ENCODE assay signal across 8 cellular contexts in genomic region chr9:136881691-136882108, GRCh38. TPM values are rescaled to one million over a fixed set of nuclear protein-coding genes. Genes with fewer than 3 reads are reported as not detected.
DNase-seq lines count a peak whose midpoint lies in the region; ATAC-seq and TF ChIP-seq lines count a peak whose summit lies in the region.

No MANE protein-coding gene starts in this region.

- TF ChIP-seq POLR2A in gastrocnemius medialis (IDR thresholded peaks at IDR 0.05): no peak

- peak overlapping the region; percentile 79 to 92 (median 87) for H3K4me3 Mint-ChIP-seq in IgD-negative memory B cell
- peak overlapping the region; percentile 77 for H3K4me3 Mint-ChIP-seq in activated T-helper 2 cell treated with anti-CD3 and anti-CD28 coated beads, Interferon-gamma antibody, Interleukin-2, Interleukin-4, amounts not matched to agents 10 μg/mL and 5 μg/mL and 100 μg/mL, durations not matched to agents 14 hours and 24 hours and 36 hours (ENCODE audit: low read depth)
- H3K4me3 Mint-ChIP-seq in memory B cell: peak overlapping the region; percentile 86
- H3K4me3 Mint-ChIP-seq in type B pancreatic cell: no peak overlapping the region

- H3K27me3 ChIP-seq in gastrocnemius medialis: no peaks in the 10 kb centered on the region

- ATAC-seq in memory B cell (ENCODE audit: low read depth) (no peak), gastrocnemius medialis (no peak), HG02678 (IDR thresholded peaks at IDR 0.05; ENCODE audit: unreplicated experiment) (no peak)

- H3K36me3 ChIP-seq in gastrocnemius medialis: no peaks in the 10 kb centered on the region

- peaks cover 0 to 4% of the 10 kb centered on the region in 2 donors for H3K4me1 ChIP-seq in gastrocnemius medialis

- H3K27me3 Mint-ChIP-seq in IgD-negative memory B cell (no peaks in the 10 kb centered on the region), memory B cell (no peaks in the 10 kb centered on the region), type B pancreatic cell (no peaks in the 10 kb centered on the region)
- H3K27me3 Mint-ChIP-seq in activated T-helper 2 cell treated with anti-CD3 and anti-CD28 coated beads, Interferon-gamma antibody, Interleukin-2, Interleukin-4, amounts not matched to agents 10 μg/mL and 5 μg/mL and 100 μg/mL, durations not matched to agents 14 hours and 24 hours and 36 hours (ENCODE audit: low read depth): no peaks in the 10 kb centered on the region

- peak; percentile 63 for DNase-seq in Daoy (ENCODE audit: low read depth)
- peak; percentile 63 for DNase-seq in activated T-helper 2 cell treated with anti-CD3 and anti-CD28 coated beads, Interferon-gamma antibody, Interleukin-2, Interleukin-4, amounts not matched to agents 10 μg/mL and 5 μg/mL and 100 μg/mL, durations not matched to agents 14 hours and 24 hours and 36 hours (ENCODE audit: low spot score)
- DNase-seq in memory B cell (ENCODE audit: low spot score in 2 of 2): no peak
- DNase-seq in type B pancreatic cell (ENCODE audit: extremely low spot score, unreplicated experiment): no peak
- no peak for DNase-seq in gastrocnemius medialis
- no peak for DNase-seq in SKM-1 treated with dmso at 0.1 percent for 144 hours (lab: John Stamatoyannopoulos, UW; ENCODE audit: unreplicated experiment)

- H3K9me3 Mint-ChIP-seq in IgD-negative memory B cell (no peaks in the 10 kb centered on the region), memory B cell (no peaks in the 10 kb centered on the region), type B pancreatic cell (no peaks in the 10 kb centered on the region)
- H3K9me3 Mint-ChIP-seq in activated T-helper 2 cell treated with anti-CD3 and anti-CD28 coated beads, Interferon-gamma antibody, Interleukin-2, Interleukin-4, amounts not matched to agents 10 μg/mL and 5 μg/mL and 100 μg/mL, durations not matched to agents 14 hours and 24 hours and 36 hours: no peaks in the 10 kb centered on the region

- H3K4me3 ChIP-seq in gastrocnemius medialis: no peak overlapping the region

- in situ Hi-C loops in gastrocnemius medialis (cut with MboI; ENCODE audit: low sequenced_read_pairs in 4 of 4): no loop called here

- H3K27ac ChIP-seq in gastrocnemius medialis: peak overlapping the region in 1 of 4 donors; percentile 20

- TF ChIP-seq CTCF in type B pancreatic cell (conservative IDR thresholded peaks at IDR 0.05) (no peak), gastrocnemius medialis (IDR thresholded peaks at IDR 0.05 in 4 of 5, conservative IDR thresholded peaks at IDR 0.05 in 1 of 5) (no peak)

- H3K9me3 ChIP-seq in gastrocnemius medialis: no peaks in the 10 kb centered on the region

- H3K4me1 Mint-ChIP-seq in IgD-negative memory B cell (peaks cover 6 to 17% (median 14%) of the 10 kb centered on the region in 3 donors), memory B cell (peaks cover 12% of the 10 kb centered on the region), type B pancreatic cell (ENCODE audit: unreplicated experiment) (no peaks in the 10 kb centered on the region)
- H3K4me1 Mint-ChIP-seq in activated T-helper 2 cell treated with anti-CD3 and anti-CD28 coated beads, Interferon-gamma antibody, Interleukin-2, Interleukin-4, amounts not matched to agents 10 μg/mL and 5 μg/mL and 100 μg/mL, durations not matched to agents 14 hours and 24 hours and 36 hours (ENCODE audit: low read depth): peaks cover 27% of the 10 kb centered on the region

- H3K36me3 Mint-ChIP-seq in IgD-negative memory B cell (no peaks in the 10 kb centered on the region), memory B cell (no peaks in the 10 kb centered on the region), type B pancreatic cell (no peaks in the 10 kb centered on the region)
- peaks cover 14% of the 10 kb centered on the region for H3K36me3 Mint-ChIP-seq in activated T-helper 2 cell treated with anti-CD3 and anti-CD28 coated beads, Interferon-gamma antibody, Interleukin-2, Interleukin-4, amounts not matched to agents 10 μg/mL and 5 μg/mL and 100 μg/mL, durations not matched to agents 14 hours and 24 hours and 36 hours (ENCODE audit: low read depth)

- intact Hi-C loops in activated T-helper 2 cell treated with anti-CD3 and anti-CD28 coated beads, Interferon-gamma antibody, Interleukin-2, Interleukin-4, amounts not matched to agents 10 μg/mL and 5 μg/mL and 100 μg/mL, durations not matched to agents 14 hours and 24 hours and 36 hours (cut with micrococcal nuclease): loop anchor here (1.0 kb wide), 2 partner anchors 15 to 21 kb away; partner anchors contain the start of gene EDF1
- intact Hi-C loops in gastrocnemius medialis (cut with DNase I; ENCODE audit: low total_unique reads): no loop called here

- peak overlapping the region; percentile 16 to 95 (median 92) for H3K27ac Mint-ChIP-seq in IgD-negative memory B cell
- peak overlapping the region; percentile 94 for H3K27ac Mint-ChIP-seq in activated T-helper 2 cell treated with anti-CD3 and anti-CD28 coated beads, Interferon-gamma antibody, Interleukin-2, Interleukin-4, amounts not matched to agents 10 μg/mL and 5 μg/mL and 100 μg/mL, durations not matched to agents 14 hours and 24 hours and 36 hours
- H3K27ac Mint-ChIP-seq in memory B cell: peak overlapping the region; percentile 90
- peak overlapping the region; percentile 41 for H3K27ac Mint-ChIP-seq in type B pancreatic cell

RNA-seq across cellular contexts. Expression of gene TRAF2, which starts 4.6 kb away (rescaled TPM):
- total RNA-seq in Daoy (2014; rRNA removed; shearing (Covaris generic)): 25.4 and 34.6 TPM in 2 replicates
- polyA plus RNA-seq in IgD-negative memory B cell: 42.8 TPM
- 59.5 and 60.4 TPM in 2 replicates for total RNA-seq in activated T-helper 2 cell treated with anti-CD3 and anti-CD28 coated beads, Interferon-gamma antibody, Interleukin-2, Interleukin-4, amounts not matched to agents 10 μg/mL and 5 μg/mL and 100 μg/mL, durations not matched to agents 14 hours and 24 hours and 36 hours
- 19.4 and 22.3 TPM in 2 replicates for total RNA-seq in type B pancreatic cell (ENCODE audit: low replicate concordance)
- total RNA-seq in gastrocnemius medialis: 1 to 10 TPM; 3.5 to 6.6 (median 4.8) TPM

RNA-seq across cellular contexts. Expression of gene EDF1, which starts 15.6 kb away (rescaled TPM):
- 379 and 424 TPM in 2 replicates for total RNA-seq in Daoy (2014; rRNA removed; shearing (Covaris generic))
- 378 TPM for polyA plus RNA-seq in IgD-negative memory B cell
- 381 and 410 TPM in 2 replicates for total RNA-seq in activated T-helper 2 cell treated with anti-CD3 and anti-CD28 coated beads, Interferon-gamma antibody, Interleukin-2, Interleukin-4, amounts not matched to agents 10 μg/mL and 5 μg/mL and 100 μg/mL, durations not matched to agents 14 hours and 24 hours and 36 hours
- total RNA-seq in type B pancreatic cell (ENCODE audit: low replicate concordance) (324 and 342 TPM in 2 replicates), gastrocnemius medialis (100 to 1,000 TPM; 285 to 440 (median 334) TPM)

RNA-seq across cellular contexts. Expression of gene MAMDC4, which starts 29.6 kb away (rescaled TPM):
- 2.1 and 6.1 TPM in 2 replicates for total RNA-seq in Daoy (2014; rRNA removed; shearing (Covaris generic))
- polyA plus RNA-seq in IgD-negative memory B cell: 0.11 TPM
- 19.0 and 21.0 TPM in 2 replicates for total RNA-seq in activated T-helper 2 cell treated with anti-CD3 and anti-CD28 coated beads, Interferon-gamma antibody, Interleukin-2, Interleukin-4, amounts not matched to agents 10 μg/mL and 5 μg/mL and 100 μg/mL, durations not matched to agents 14 hours and 24 hours and 36 hours
- total RNA-seq in type B pancreatic cell (ENCODE audit: low replicate concordance) (18.4 and 29.1 TPM in 2 replicates), gastrocnemius medialis (1 to 10 TPM in 3 of 4 donors, under 1 TPM in 1; 0.95 to 2.3 (median 1.7) TPM)

RNA-seq across cellular contexts. Expression of gene PHPT1, which starts 32.5 kb away (rescaled TPM):
- 67.5 and 92.7 TPM in 2 replicates for total RNA-seq in Daoy (2014; rRNA removed; shearing (Covaris generic))
- 91.6 TPM for polyA plus RNA-seq in IgD-negative memory B cell
- 127 and 133 TPM in 2 replicates for total RNA-seq in activated T-helper 2 cell treated with anti-CD3 and anti-CD28 coated beads, Interferon-gamma antibody, Interleukin-2, Interleukin-4, amounts not matched to agents 10 μg/mL and 5 μg/mL and 100 μg/mL, durations not matched to agents 14 hours and 24 hours and 36 hours
- 176 and 199 TPM in 2 replicates for total RNA-seq in type B pancreatic cell (ENCODE audit: low replicate concordance)
- 100 to 1,000 TPM in 3 of 4 donors, 10 to 100 TPM in 1; 98.8 to 204 (median 152) TPM for total RNA-seq in gastrocnemius medialis

RNA-seq across cellular contexts. Expression of gene AJM1, which starts 39.4 kb away (rescaled TPM):
- total RNA-seq in Daoy (2014; rRNA removed; shearing (Covaris generic)): 0.18 and 0.74 TPM in 2 replicates
- polyA plus RNA-seq in IgD-negative memory B cell: 0.10 TPM
- total RNA-seq in activated T-helper 2 cell treated with anti-CD3 and anti-CD28 coated beads, Interferon-gamma antibody, Interleukin-2, Interleukin-4, amounts not matched to agents 10 μg/mL and 5 μg/mL and 100 μg/mL, durations not matched to agents 14 hours and 24 hours and 36 hours: 5.0 and 5.1 TPM in 2 replicates
- total RNA-seq in type B pancreatic cell (ENCODE audit: low replicate concordance): 3.2 and 3.6 TPM in 2 replicates
- total RNA-seq in gastrocnemius medialis: 1 to 10 TPM; 1.3 to 2.1 (median 1.6) TPM

Comparison
In these comparisons a context has a peak if more than half of its experiments do, and no peak if none do; other contexts are left out.
1. DNase-seq: peak in Daoy (single experiment) and activated T-helper 2 cell treated with anti-CD3 and anti-CD28 coated beads, Interferon-gamma antibody, Interleukin-2, Interleukin-4, amounts not matched to agents 10 μg/mL and 5 μg/mL and 100 μg/mL, durations not matched to agents 14 hours and 24 hours and 36 hours (single experiment); none in memory B cell (0 of 2), type B pancreatic cell (single experiment), gastrocnemius medialis (0 of 2) and SKM-1 treated with dmso at 0.1 percent for 144 hours (single experiment).
2. H3K27ac Mint-ChIP-seq: peak in every context shown above with its lines; median percentile 94 in activated T-helper 2 cell treated with anti-CD3 and anti-CD28 coated beads, Interferon-gamma antibody, Interleukin-2, Interleukin-4, amounts not matched to agents 10 μg/mL and 5 μg/mL and 100 μg/mL, durations not matched to agents 14 hours and 24 hours and 36 hours; 92 in IgD-negative memory B cell; 90 in memory B cell; 41 in type B pancreatic cell.